Comparison of ENCODE assay signal across 20 cellular contexts in genomic region chr1:101215363-101216011, GRCh38. TPM values are rescaled to one million over a fixed set of nuclear protein-coding genes. Genes with fewer than 3 reads are reported as not detected.
A peak's percentile ranks its signal among the peaks of the same experiment; 100 is the strongest.
DNase-seq lines count a peak whose midpoint lies in the region; ATAC-seq and TF ChIP-seq lines count a peak whose summit lies in the region.
"Had no signal": no experiment of that assay in that cellular context is flagged by ENCODE, and none has a peak within 500 bp of the region (broad histone marks: within the 10 kb centered on the region; RNA-seq: fewer than 3 reads in every experiment).

No MANE protein-coding gene starts in this region.

- POLR2A ChIA-PET in activated CD4-positive, alpha-beta memory T cell treated with anti-CD3 and anti-CD28 coated beads for 36 hours (lab: Charles Lee), result interaction anchor here (0.5 to 3.1 kb wide), 3 partner anchors 16 to 1238 kb away, joined by 4 to 13 read pairs (median 5); no protein-coding TSS in a partner anchor
- POLR2A ChIA-PET in activated CD4-positive, alpha-beta memory T cell treated with anti-CD3 and anti-CD28 coated beads, Interleukin-2, amount 10 ng/mL, durations not matched to agents 7 days and 5 days (lab: Charles Lee), result interaction anchor here (2.0 kb wide), 1 partner anchor 20 kb away, joined by 7 read pairs; no protein-coding TSS in a partner anchor
- POLR2A ChIA-PET in MCF 10A (lab: Yijun Ruan, JAX), result no interaction called here

- H3K4me1 ChIP-seq in mammary epithelial cell (ENCODE audit: insufficient read depth, low read length), result no peaks in the 10 kb centered on the region
- no peaks in the 10 kb centered on the region for H3K4me1 ChIP-seq in testis
- H3K4me1 ChIP-seq: SJCRH30 had no signal

- intact Hi-C loops in activated CD4-positive, alpha-beta memory T cell treated with anti-CD3 and anti-CD28 coated beads for 36 hours (cut with micrococcal nuclease), result loop anchor here (1.0 kb wide), 2 partner anchors 9 to 20 kb away; no protein-coding TSS in a partner anchor
- intact Hi-C loops in mammary epithelial cell (cut with micrococcal nuclease), result no loop called here
- intact Hi-C loops in MCF 10A (cut with micrococcal nuclease), result no loop called here
- intact Hi-C loops in activated T-helper 1 cell treated with anti-CD3 and anti-CD28 coated beads, Interleukin-12 subunit alpha, Interleukin-12 subunit beta, Interleukin-2, Interleukin-4 antibody, amounts not matched to agents 30 ng/mL and 10 ng/mL and 1 ng/mL, durations not matched to agents 14 hours and 24 hours and 36 hours (cut with micrococcal nuclease), result no loop called here
- intact Hi-C loops in testis (cut with DNase I; ENCODE audit: low total_unique reads), result no loop called here

- peaks cover 20% of the 10 kb centered on the region for H3K4me1 Mint-ChIP-seq in activated CD4-positive, alpha-beta memory T cell treated with anti-CD3 and anti-CD28 coated beads for 36 hours (ENCODE audit: low read depth)
- peaks cover 18% of the 10 kb centered on the region for H3K4me1 Mint-ChIP-seq in activated CD4-positive, alpha-beta memory T cell treated with anti-CD3 and anti-CD28 coated beads, Interleukin-2, amount 10 ng/mL, durations not matched to agents 7 days and 5 days
- H3K4me1 Mint-ChIP-seq in MCF 10A (ENCODE audit: insufficient read depth, unreplicated experiment), result no peaks in the 10 kb centered on the region
- H3K4me1 Mint-ChIP-seq in activated T-helper 1 cell treated with anti-CD3 and anti-CD28 coated beads, Interleukin-12 subunit alpha, Interleukin-12 subunit beta, Interleukin-2, Interleukin-4 antibody, amounts not matched to agents 30 ng/mL and 10 ng/mL and 1 ng/mL, durations not matched to agents 14 hours and 24 hours and 36 hours (ENCODE audit: low read depth), result peaks cover 10% of the 10 kb centered on the region
- peaks cover 13% of the 10 kb centered on the region for H3K4me1 Mint-ChIP-seq in stimulated activated memory B cell treated with anti-CD40 and anti-IgM and Interleukin-4, amounts not matched to agents 10 μg/mL and 1 μg/mL and 100 μg/mL, for 72 hours

- ATAC-seq in stimulated activated memory B cell treated with anti-CD40 and anti-IgM and Interleukin-4, amounts not matched to agents 10 μg/mL and 1 μg/mL and 100 μg/mL, for 72 hours, result no peak
- ATAC-seq: HCT116, Right ventricle myocardium inferior had no signal

- H3K36me3 ChIP-seq in mammary epithelial cell (ENCODE audit: insufficient read depth, low read length) (no peaks in the 10 kb centered on the region), testis (ENCODE audit: low read depth, missing control alignments) (no peaks in the 10 kb centered on the region)
- H3K36me3 ChIP-seq: SJCRH30 had no signal

- in situ Hi-C loops in mammary epithelial cell (cut with MboI; ENCODE audit: low sequenced_read_pairs in 2 of 2), result no loop called here

- 78% methylated on average over 6 of the region's 6 CpGs for WGBS in mammary epithelial cell (ENCODE audit: low coverage, missing lambda C conversion rate)
- 95% methylated on average over 6 of the region's 6 CpGs for WGBS in testis, 2 donors

- H3K4me3 ChIP-seq in mammary epithelial cell (replicated peaks in 1 of 3; ENCODE audit: insufficient read depth in 1 of 3, low read depth in 2 of 3, low read length in 3 of 3), result no peak overlapping the region
- no peak overlapping the region for H3K4me3 ChIP-seq in testis
- H3K4me3 ChIP-seq: PC-9, SJCRH30 had no signal

- no peak overlapping the region for H3K27ac ChIP-seq in mammary epithelial cell (ENCODE audit: insufficient read depth, low read depth, low read length)
- no peak overlapping the region for H3K27ac ChIP-seq in testis
- H3K27ac ChIP-seq: PC-9, SJCRH30 had no signal

- TF ChIP-seq POLR2A in testis (IDR thresholded peaks at IDR 0.05), result no peak

- no peaks in the 10 kb centered on the region for H3K9me3 Mint-ChIP-seq in activated CD4-positive, alpha-beta memory T cell treated with anti-CD3 and anti-CD28 coated beads for 36 hours
- peaks cover 3% of the 10 kb centered on the region for H3K9me3 Mint-ChIP-seq in activated CD4-positive, alpha-beta memory T cell treated with anti-CD3 and anti-CD28 coated beads, Interleukin-2, amount 10 ng/mL, durations not matched to agents 7 days and 5 days
- no peaks in the 10 kb centered on the region for H3K9me3 Mint-ChIP-seq in MCF 10A (ENCODE audit: unreplicated experiment)
- H3K9me3 Mint-ChIP-seq in activated T-helper 1 cell treated with anti-CD3 and anti-CD28 coated beads, Interleukin-12 subunit alpha, Interleukin-12 subunit beta, Interleukin-2, Interleukin-4 antibody, amounts not matched to agents 30 ng/mL and 10 ng/mL and 1 ng/mL, durations not matched to agents 14 hours and 24 hours and 36 hours, result peaks cover 3% of the 10 kb centered on the region
- no peaks in the 10 kb centered on the region for H3K9me3 Mint-ChIP-seq in stimulated activated memory B cell treated with anti-CD40 and anti-IgM and Interleukin-4, amounts not matched to agents 10 μg/mL and 1 μg/mL and 100 μg/mL, for 72 hours

- H3K27me3 ChIP-seq in mammary epithelial cell (ENCODE audit: insufficient read depth, low read length), result no peaks in the 10 kb centered on the region
- H3K27me3 ChIP-seq in testis, result no peaks in the 10 kb centered on the region
- H3K27me3 ChIP-seq: SJCRH30 had no signal

- no peaks in the 10 kb centered on the region for H3K27me3 Mint-ChIP-seq in activated CD4-positive, alpha-beta memory T cell treated with anti-CD3 and anti-CD28 coated beads for 36 hours
- H3K27me3 Mint-ChIP-seq in activated CD4-positive, alpha-beta memory T cell treated with anti-CD3 and anti-CD28 coated beads, Interleukin-2, amount 10 ng/mL, durations not matched to agents 7 days and 5 days, result no peaks in the 10 kb centered on the region
- H3K27me3 Mint-ChIP-seq in MCF 10A (ENCODE audit: insufficient read depth, unreplicated experiment), result no peaks in the 10 kb centered on the region
- H3K27me3 Mint-ChIP-seq in activated T-helper 1 cell treated with anti-CD3 and anti-CD28 coated beads, Interleukin-12 subunit alpha, Interleukin-12 subunit beta, Interleukin-2, Interleukin-4 antibody, amounts not matched to agents 30 ng/mL and 10 ng/mL and 1 ng/mL, durations not matched to agents 14 hours and 24 hours and 36 hours (ENCODE audit: insufficient read depth), result no peaks in the 10 kb centered on the region
- H3K27me3 Mint-ChIP-seq in stimulated activated memory B cell treated with anti-CD40 and anti-IgM and Interleukin-4, amounts not matched to agents 10 μg/mL and 1 μg/mL and 100 μg/mL, for 72 hours, result no peaks in the 10 kb centered on the region

- no peak for DNase-seq in activated CD4-positive, alpha-beta memory T cell treated with anti-CD3 and anti-CD28 coated beads for 36 hours
- no peak for DNase-seq in activated CD4-positive, alpha-beta memory T cell treated with anti-CD3 and anti-CD28 coated beads, Interleukin-2, amount 10 ng/mL, durations not matched to agents 7 days and 5 days
- no peak for DNase-seq in mammary epithelial cell
- DNase-seq in MCF 10A (ENCODE audit: unreplicated experiment), result no peak
- no peak for DNase-seq in activated T-helper 1 cell treated with anti-CD3 and anti-CD28 coated beads, Interleukin-12 subunit alpha, Interleukin-12 subunit beta, Interleukin-2, Interleukin-4 antibody, amounts not matched to agents 30 ng/mL and 10 ng/mL and 1 ng/mL, durations not matched to agents 14 hours and 24 hours and 36 hours (ENCODE audit: low spot score)
- no peak for DNase-seq in testis
- DNase-seq in NCI-H526 (lab: John Stamatoyannopoulos, UW), result no peak
- DNase-seq: DMS153, IMR-90, KG1, MM.1S, NCI-H2029, NCI-H446 treated with DMSO at 0.1 percent for 48 hours, NCI-H526 treated with DMSO at 0.1 percent for 48 hours, SJCRH30 had no signal

- peak overlapping the region; percentile 15 for H3K27ac Mint-ChIP-seq in activated CD4-positive, alpha-beta memory T cell treated with anti-CD3 and anti-CD28 coated beads for 36 hours
- H3K27ac Mint-ChIP-seq in activated CD4-positive, alpha-beta memory T cell treated with anti-CD3 and anti-CD28 coated beads, Interleukin-2, amount 10 ng/mL, durations not matched to agents 7 days and 5 days, result no peak overlapping the region
- H3K27ac Mint-ChIP-seq in MCF 10A (ENCODE audit: low read depth, unreplicated experiment), result no peak overlapping the region
- H3K27ac Mint-ChIP-seq in activated T-helper 1 cell treated with anti-CD3 and anti-CD28 coated beads, Interleukin-12 subunit alpha, Interleukin-12 subunit beta, Interleukin-2, Interleukin-4 antibody, amounts not matched to agents 30 ng/mL and 10 ng/mL and 1 ng/mL, durations not matched to agents 14 hours and 24 hours and 36 hours, result peak overlapping the region; percentile 7
- H3K27ac Mint-ChIP-seq in stimulated activated memory B cell treated with anti-CD40 and anti-IgM and Interleukin-4, amounts not matched to agents 10 μg/mL and 1 μg/mL and 100 μg/mL, for 72 hours, result peak overlapping the region; percentile 23

- H3K4me3 Mint-ChIP-seq in activated CD4-positive, alpha-beta memory T cell treated with anti-CD3 and anti-CD28 coated beads for 36 hours, result no peak overlapping the region
- no peak overlapping the region for H3K4me3 Mint-ChIP-seq in activated CD4-positive, alpha-beta memory T cell treated with anti-CD3 and anti-CD28 coated beads, Interleukin-2, amount 10 ng/mL, durations not matched to agents 7 days and 5 days
- H3K4me3 Mint-ChIP-seq in MCF 10A (ENCODE audit: unreplicated experiment), result no peak overlapping the region
- no peak overlapping the region for H3K4me3 Mint-ChIP-seq in activated T-helper 1 cell treated with anti-CD3 and anti-CD28 coated beads, Interleukin-12 subunit alpha, Interleukin-12 subunit beta, Interleukin-2, Interleukin-4 antibody, amounts not matched to agents 30 ng/mL and 10 ng/mL and 1 ng/mL, durations not matched to agents 14 hours and 24 hours and 36 hours
- H3K4me3 Mint-ChIP-seq in stimulated activated memory B cell treated with anti-CD40 and anti-IgM and Interleukin-4, amounts not matched to agents 10 μg/mL and 1 μg/mL and 100 μg/mL, for 72 hours, result no peak overlapping the region

- CTCF ChIA-PET in activated CD4-positive, alpha-beta memory T cell treated with anti-CD3 and anti-CD28 coated beads for 36 hours (lab: Charles Lee), result no interaction called here
- CTCF ChIA-PET in activated CD4-positive, alpha-beta memory T cell treated with anti-CD3 and anti-CD28 coated beads, Interleukin-2, amount 10 ng/mL, durations not matched to agents 7 days and 5 days (lab: Charles Lee), result interaction anchor here (0.9 kb wide), 1 partner anchor 73 kb away, joined by 3 read pairs; no protein-coding TSS in a partner anchor
- CTCF ChIA-PET in mammary epithelial cell (lab: Charles Lee; ENCODE audit: low non-redundant PET), result no interaction called here
- CTCF ChIA-PET in MCF 10A (lab: Yijun Ruan, JAX), result interaction anchor here (1.0 to 1.4 kb wide), 2 partner anchors 23 to 73 kb away, joined by 3 read pairs; no protein-coding TSS in a partner anchor

- H4K20me1 ChIP-seq in mammary epithelial cell (ENCODE audit: insufficient read depth, low read length), result no peaks in the 10 kb centered on the region

- peak overlapping the region; percentile 12 for H2AFZ ChIP-seq in mammary epithelial cell (ENCODE audit: low read depth, low read length)

- H3K4me2 ChIP-seq in mammary epithelial cell (ENCODE audit: insufficient read depth, low read depth, low read length), result no peak overlapping the region

- no TSS peak for BruUV-seq in mammary epithelial cell (replicated peaks; lab: Mats Ljungman, UMichigan)
- no TSS peak for BruUV-seq in MCF 10A (replicated peaks; lab: Mats Ljungman, UMichigan)

- H3K9ac ChIP-seq in mammary epithelial cell (ENCODE audit: insufficient read depth, low read length), result no peak overlapping the region

- dilution Hi-C loops in mammary epithelial cell (cut with HindIII; ENCODE audit: low sequenced_read_pairs), result no loop called here

- TF ChIP-seq CTCF in mammary epithelial cell (conservative IDR thresholded peaks at IDR 0.05 in 1 of 2, IDR thresholded peaks at IDR 0.05 in 1 of 2; ENCODE audit: extremely low read depth in 1 of 2, insufficient read depth in 1 of 2, low read depth in 1 of 2, low read length in 2 of 2), result no peak
- TF ChIP-seq CTCF in MCF 10A (IDR thresholded peaks at IDR 0.05; ENCODE audit: unreplicated experiment), result no peak
- TF ChIP-seq CTCF in testis (IDR thresholded peaks at IDR 0.05), result no peak

- peaks cover 1% of the 10 kb centered on the region for H3K36me3 Mint-ChIP-seq in activated CD4-positive, alpha-beta memory T cell treated with anti-CD3 and anti-CD28 coated beads for 36 hours
- peaks cover 25% of the 10 kb centered on the region for H3K36me3 Mint-ChIP-seq in activated CD4-positive, alpha-beta memory T cell treated with anti-CD3 and anti-CD28 coated beads, Interleukin-2, amount 10 ng/mL, durations not matched to agents 7 days and 5 days (ENCODE audit: low read depth)
- H3K36me3 Mint-ChIP-seq in MCF 10A (ENCODE audit: insufficient read depth, unreplicated experiment), result no peaks in the 10 kb centered on the region
- H3K36me3 Mint-ChIP-seq in activated T-helper 1 cell treated with anti-CD3 and anti-CD28 coated beads, Interleukin-12 subunit alpha, Interleukin-12 subunit beta, Interleukin-2, Interleukin-4 antibody, amounts not matched to agents 30 ng/mL and 10 ng/mL and 1 ng/mL, durations not matched to agents 14 hours and 24 hours and 36 hours (ENCODE audit: low read depth), result peaks cover 9% of the 10 kb centered on the region
- no peaks in the 10 kb centered on the region for H3K36me3 Mint-ChIP-seq in stimulated activated memory B cell treated with anti-CD40 and anti-IgM and Interleukin-4, amounts not matched to agents 10 μg/mL and 1 μg/mL and 100 μg/mL, for 72 hours

- no peaks in the 10 kb centered on the region for H3K79me2 ChIP-seq in mammary epithelial cell (ENCODE audit: insufficient read depth, low read length)

- H3K9me3 ChIP-seq in mammary epithelial cell (replicated peaks; ENCODE audit: insufficient read depth, low read length) (no peaks in the 10 kb centered on the region), testis (no peaks in the 10 kb centered on the region)

RNA-seq across cellular contexts. Expression of gene S1PR1, which starts 21.3 kb away (rescaled TPM):
- 100 to 1,000 TPM; 134 to 140 TPM for total RNA-seq in activated CD4-positive, alpha-beta memory T cell treated with anti-CD3 and anti-CD28 coated beads for 36 hours
- total RNA-seq in activated CD4-positive, alpha-beta memory T cell treated with anti-CD3 and anti-CD28 coated beads, Interleukin-2, amount 10 ng/mL, durations not matched to agents 7 days and 5 days, result 100 to 1,000 TPM; 219 to 220 TPM
- total RNA-seq in mammary epithelial cell, result 1 to 10 TPM; 3.7 to 4.2 TPM
- 11.5 TPM for polyA plus RNA-seq in mammary epithelial cell
- polyA minus RNA-seq in mammary epithelial cell, result 16.4 TPM
- 0.52 and 0.86 TPM in 2 replicates for total RNA-seq in MCF 10A (2022)
- total RNA-seq in activated T-helper 1 cell treated with anti-CD3 and anti-CD28 coated beads, Interleukin-12 subunit alpha, Interleukin-12 subunit beta, Interleukin-2, Interleukin-4 antibody, amounts not matched to agents 30 ng/mL and 10 ng/mL and 1 ng/mL, durations not matched to agents 14 hours and 24 hours and 36 hours, result 42.5 and 42.9 TPM in 2 replicates
- total RNA-seq in testis, result 10 to 100 TPM in 1 of 2 donors, 1 to 10 TPM in 1; 6.4 to 11.5 TPM
- 9.3 TPM for polyA plus RNA-seq in testis (ENCODE audit: insufficient read depth, low read depth, low replicate concordance)
- total RNA-seq: G401 had no signal

Comparison
In these comparisons a context has a peak if more than half of its experiments do, and no peak if none do; other contexts are left out.
1. H3K27ac Mint-ChIP-seq: peak in activated CD4-positive, alpha-beta memory T cell treated with anti-CD3 and anti-CD28 coated beads for 36 hours (single experiment), activated T-helper 1 cell treated with anti-CD3 and anti-CD28 coated beads, Interleukin-12 subunit alpha, Interleukin-12 subunit beta, Interleukin-2, Interleukin-4 antibody, amounts not matched to agents 30 ng/mL and 10 ng/mL and 1 ng/mL, durations not matched to agents 14 hours and 24 hours and 36 hours (single experiment) and stimulated activated memory B cell treated with anti-CD40 and anti-IgM and Interleukin-4, amounts not matched to agents 10 μg/mL and 1 μg/mL and 100 μg/mL, for 72 hours (single experiment); none in activated CD4-positive, alpha-beta memory T cell treated with anti-CD3 and anti-CD28 coated beads, Interleukin-2, amount 10 ng/mL, durations not matched to agents 7 days and 5 days (single experiment) and MCF 10A (single experiment).
2. CTCF ChIA-PET loops: an anchor here in activated CD4-positive, alpha-beta memory T cell treated with anti-CD3 and anti-CD28 coated beads, Interleukin-2, amount 10 ng/mL, durations not matched to agents 7 days and 5 days (0.9 kb wide) and MCF 10A (1.0 to 1.4 kb wide); none called in activated CD4-positive, alpha-beta memory T cell treated with anti-CD3 and anti-CD28 coated beads for 36 hours and mammary epithelial cell.